In genomic region chr19:14452303-14452702, GRCh38 we compare ENCODE assay signal across 2 cellular contexts. TPM values are rescaled to one million over a fixed set of nuclear protein-coding genes. Genes with fewer than 3 reads are reported as not detected.
"Had no signal": no experiment of that assay in that cellular context is flagged by ENCODE, and none has a peak within 500 bp of the region (broad histone marks: within the 10 kb centered on the region; RNA-seq: fewer than 3 reads in every experiment).

No MANE protein-coding gene starts in this region.

RNA-seq across cellular contexts. Expression of gene PTGER1, which starts 22.9 kb away (rescaled TPM):
- total RNA-seq: activated B cell treated with CpG ODN at 0.5 μM for 24 hours, T-helper 17 cell had no signal
